8 cellular contexts compared by ENCODE assay signal in the genomic region with DNA sequence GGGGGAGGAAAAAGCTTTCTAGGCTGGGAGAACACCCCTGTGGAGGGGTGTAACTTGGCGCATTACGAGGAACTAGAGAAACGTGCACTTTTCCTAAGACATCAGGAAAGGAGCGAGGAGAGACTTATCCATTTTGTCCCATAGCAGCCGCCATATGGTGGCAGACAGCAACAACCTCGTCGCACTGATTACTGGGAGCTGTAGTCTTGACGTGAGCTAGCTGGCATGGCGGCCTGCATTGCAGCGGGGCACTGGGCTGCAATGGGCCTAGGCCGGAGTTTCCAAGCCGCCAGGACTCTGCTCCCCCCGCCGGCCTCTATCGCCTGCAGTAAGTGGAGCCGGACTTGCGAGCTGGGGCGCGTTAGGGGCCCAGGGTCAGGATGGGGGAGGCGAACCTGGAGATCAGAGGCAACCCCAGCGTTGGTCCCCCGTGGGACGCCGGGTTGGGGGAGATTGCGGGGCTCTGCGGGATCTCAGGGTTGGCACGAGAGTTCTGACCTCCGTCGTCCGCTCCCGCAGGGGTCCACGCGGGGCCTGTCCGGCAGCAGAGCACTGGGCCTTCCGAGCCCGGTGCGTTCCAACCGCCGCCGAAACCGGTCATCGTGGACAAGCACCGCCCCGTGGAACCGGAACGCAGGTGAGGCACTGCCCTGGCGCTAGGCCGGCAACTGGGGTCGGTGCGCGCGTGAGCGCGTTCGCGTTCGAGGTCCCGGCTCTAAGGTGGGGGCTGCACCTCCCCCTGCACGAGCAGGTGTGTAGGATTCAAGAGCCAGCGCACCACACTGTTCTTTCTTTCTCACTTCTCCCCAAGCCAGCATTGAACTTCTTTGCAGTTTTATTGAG. TPM values are rescaled to one million over a fixed set of nuclear protein-coding genes. Genes with fewer than 3 reads are reported as not detected.
DNase-seq lines count a peak whose midpoint lies in the region; ATAC-seq, FAIRE-seq and TF ChIP-seq lines count a peak whose summit lies in the region.

A gene (plus strand): TSS at position 201 of the 843 bp plus-strand sequence. CDS start 25 bp downstream, at position 226.

- peak within 1 kb of the TSS; percentile 74 to 99 (median 92) for H3K4me3 ChIP-seq in esophagus squamous epithelium

- whole genome bisulfite sequencing in esophagus squamous epithelium, 2 donors = 0 to 1% methylated on average over 7 to 16 of the region's 60 CpGs

- ATAC-seq in GM21737 (IDR thresholded peaks at IDR 0.05; ENCODE audit: unreplicated experiment) = peak; percentile 96

- H3K4me1 ChIP-seq in esophagus squamous epithelium = peaks cover 7 to 31% (median 8%) of the 10 kb centered on the region in 3 donors

- no peak for FAIRE-seq in RCC 7860 (lab: Jason Lieb, UNC)

- H3K36me3 ChIP-seq in esophagus squamous epithelium = peaks cover 0 to 33% (median 0%) of the 10 kb centered on the region in 3 donors

- peak in 2 of 4 donors; percentile 27 to 51 for TF ChIP-seq POLR2A in esophagus squamous epithelium (IDR thresholded peaks at IDR 0.05)

- peak within 1 kb of the TSS; percentile 81 to 88 (median 86) for H3K27ac ChIP-seq in esophagus squamous epithelium

- no peaks in the 10 kb centered on the region for H3K9me3 ChIP-seq in esophagus squamous epithelium

- peak in 2 of 6 experiments; percentile 1 to 28 for TF ChIP-seq CTCF in esophagus squamous epithelium (IDR thresholded peaks at IDR 0.05)

- H3K27me3 ChIP-seq in esophagus squamous epithelium = no peaks in the 10 kb centered on the region

- intact Hi-C loops in esophagus squamous epithelium (cut with DNase I) = no loop called here

- DNase-seq in DMS79 treated with DMSO at 0.1 percent for 48 hours (lab: John Stamatoyannopoulos, UW) (peak; percentile 84), KG1 (lab: John Stamatoyannopoulos, UW) (peak; percentile 78), RCC 7860 (ENCODE audit: low spot score) (peak; percentile 91), esophagus squamous epithelium (lab: John Stamatoyannopoulos, UW) (peak; percentile 24), myocyte (ENCODE audit: low read depth) (peak; percentile 96)
- peak; percentile 78 to 83 for DNase-seq in activated T-cell treated with anti-CD3 and anti-CD28 coated beads, Interleukin-2, amount 50 U/mL, for 48 hours
- peak; percentile 55 to 65 for DNase-seq in stimulated activated CD8-positive, alpha-beta memory T cell treated with anti-CD3 and anti-CD28 coated beads, Interleukin-7, amount 100 ng/mL, for 4 hours (ENCODE audit: low read depth in 2 of 2)

RNA-seq across cellular contexts. Expression of the gene that starts here (rescaled TPM):
- total RNA-seq in esophagus squamous epithelium (10 to 100 TPM; 29.6 to 48.5 (median 43.6) TPM), myocyte (63.8 and 67.4 TPM in 2 replicates)
- 23.9 TPM for polyA plus RNA-seq in myocyte (2012)

Comparison
In these comparisons a context has a peak if more than half of its experiments do, and no peak if none do; other contexts are left out.
1. Peak in every context shown above with its lines: DNase-seq, ATAC-seq, H3K4me3 ChIP-seq and H3K27ac ChIP-seq.
2. DNase-seq: peak in every context shown above with its lines; median percentile 96 in myocyte; 91 in RCC 7860; 84 in DMS79 treated with DMSO at 0.1 percent for 48 hours; 80 in activated T-cell treated with anti-CD3 and anti-CD28 coated beads, Interleukin-2, amount 50 U/mL, for 48 hours; 78 in KG1; 60 in stimulated activated CD8-positive, alpha-beta memory T cell treated with anti-CD3 and anti-CD28 coated beads, Interleukin-7, amount 100 ng/mL, for 4 hours; 24 in esophagus squamous epithelium.